Comparison of ENCODE assay signal across 17 cellular contexts in the genomic region with DNA sequence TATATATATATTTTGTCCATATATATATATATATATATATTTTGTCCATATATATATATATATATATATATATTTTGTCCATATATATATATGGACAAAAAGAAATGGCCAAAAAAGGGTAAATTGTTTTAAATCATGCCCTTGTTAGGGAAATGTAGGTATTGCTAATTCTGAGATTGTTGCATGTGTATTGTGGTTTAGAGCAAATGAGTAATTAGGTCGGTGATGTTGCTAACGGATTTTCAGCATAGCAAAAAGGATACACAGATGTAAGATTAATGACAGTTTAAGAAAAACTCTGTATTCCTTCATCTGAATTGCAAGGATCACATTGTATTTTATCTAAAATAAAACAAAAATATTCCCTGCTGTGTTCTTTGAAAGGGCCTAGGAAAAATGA.
"Had no signal": no experiment of that assay in that cellular context is flagged by ENCODE, and none has a peak within 500 bp of the region (broad histone marks: within the 10 kb centered on the region; RNA-seq: fewer than 3 reads in every experiment).

No MANE protein-coding gene starts in this region.

- H3K9me3 Mint-ChIP-seq: naive thymus-derived CD4-positive, alpha-beta T cell had no signal

- DNase-seq: activated CD4-positive, alpha-beta T cell treated with anti-CD3 and anti-CD28 coated beads for 48 hours; activated CD8-positive, alpha-beta memory T cell treated with anti-CD3 and anti-CD28 coated beads, Interleukin-2, amount 50 U/mL, for 4 hours; activated gamma-delta T cell; esophagus squamous epithelium; foreskin fibroblast; head of caudate nucleus; mammary epithelial cell; naive thymus-derived CD4-positive, alpha-beta T cell; nucleus accumbens; right cardiac atrium; small intestine; SW 1271; T1000; trophoblast cell had no signal

- H3K27me3 Mint-ChIP-seq: naive thymus-derived CD4-positive, alpha-beta T cell; progenitor cell of endocrine pancreas had no signal

- H3K4me3 Mint-ChIP-seq: naive thymus-derived CD4-positive, alpha-beta T cell had no signal

- H3K27me3 ChIP-seq: esophagus squamous epithelium had no signal

- ATAC-seq: left lobe of liver; naive thymus-derived CD4-positive, alpha-beta T cell; right cardiac atrium had no signal

- H3K9me3 ChIP-seq: esophagus squamous epithelium had no signal

- H3K4me3 ChIP-seq: esophagus squamous epithelium had no signal

- H3K27ac ChIP-seq: esophagus squamous epithelium, VCaP had no signal

- H3K27ac Mint-ChIP-seq: progenitor cell of endocrine pancreas had no signal

- H3K4me1 ChIP-seq: esophagus squamous epithelium had no signal
